Comparison of ENCODE assay signal across 8 cellular contexts in the genomic region with DNA sequence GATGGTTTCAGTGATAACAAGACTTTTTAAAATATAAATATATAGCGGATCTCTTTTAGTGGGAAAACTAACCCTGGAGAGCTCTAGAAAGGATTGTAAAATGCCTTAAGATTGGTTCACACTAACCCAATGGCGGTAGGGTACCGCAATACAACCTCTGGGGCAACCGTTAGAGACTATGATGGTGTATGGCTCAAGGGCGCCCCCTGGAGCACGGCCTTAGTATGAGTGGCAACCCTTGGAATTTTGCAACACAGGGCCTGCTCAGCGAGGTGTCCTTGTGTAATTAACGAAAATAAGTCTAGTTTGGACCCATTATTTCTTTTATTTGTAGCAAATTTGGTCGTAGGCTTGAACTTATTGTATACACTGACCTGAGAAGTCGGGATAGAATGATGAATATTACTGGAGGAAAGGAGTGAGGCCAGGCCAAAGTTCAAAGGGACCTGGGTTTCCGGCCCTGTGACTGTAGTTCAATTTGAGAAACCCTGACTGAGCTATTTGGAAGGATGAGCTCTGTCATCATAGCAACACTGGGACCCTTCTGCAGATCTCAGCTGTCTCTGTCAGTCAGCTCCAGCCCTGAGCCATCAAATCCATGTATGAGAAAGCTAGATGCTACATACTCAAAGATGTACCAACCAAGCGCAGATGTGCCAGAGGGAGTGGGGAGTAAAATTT. TPM values are rescaled to one million over a fixed set of nuclear protein-coding genes. Genes with fewer than 3 reads are reported as not detected.
DNase-seq lines count a peak whose midpoint lies in the region; ATAC-seq and TF ChIP-seq lines count a peak whose summit lies in the region.

No MANE protein-coding gene starts in this region.

- in situ Hi-C loops in astrocyte of the spinal cord (cut with HindIII; ENCODE audit: low sequenced_read_pairs), result no loop called here

- peak; percentile 58 for DNase-seq in DMS53 treated with DMSO at 0.1 percent for 48 hours (lab: John Stamatoyannopoulos, UW; ENCODE audit: unreplicated experiment)
- peak; percentile 41 for DNase-seq in HK-2 (ENCODE audit: unreplicated experiment)
- DNase-seq in T-helper 9 cell, result peak; percentile 92
- DNase-seq in astrocyte of the spinal cord (ENCODE audit: low read depth, low spot score), result peak; percentile 37
- DNase-seq in kidney epithelial cell (ENCODE audit: low read depth), result no peak
- peak; percentile 80 to 89 (median 83) for DNase-seq in stimulated activated CD4-positive, alpha-beta T cell treated with anti-CD3 and anti-CD28 coated beads, TNF-alpha, amount 100 ng/mL, for 24 hours (ENCODE audit: low read depth in 3 of 3)
- no peak for DNase-seq in 8988T

- TF ChIP-seq CTCF in astrocyte of the spinal cord (IDR thresholded peaks at IDR 0.05; ENCODE audit: low read depth, low read length) (peak; percentile 82), kidney epithelial cell (IDR thresholded peaks at IDR 0.05; ENCODE audit: insufficient read depth, low read length, poor library complexity, severe bottlenecking) (peak; percentile 81)

- H3K27me3 ChIP-seq in kidney epithelial cell (ENCODE audit: control insufficient read depth, insufficient read depth, low read length), result no peaks in the 10 kb centered on the region

- peak; percentile 68 for ATAC-seq in GM21360 (IDR thresholded peaks at IDR 0.05; ENCODE audit: unreplicated experiment)

- H3K36me3 ChIP-seq in kidney epithelial cell (ENCODE audit: control insufficient read depth, insufficient read depth, low read length), result no peaks in the 10 kb centered on the region

- H3K4me3 ChIP-seq in astrocyte of the spinal cord (ENCODE audit: low read depth, low read length) (no peak overlapping the region), kidney epithelial cell (ENCODE audit: low read depth, low read length) (no peak overlapping the region)

RNA-seq across cellular contexts. Expression of gene CAMK4, which starts 54.8 kb away (rescaled TPM):
- total RNA-seq in kidney epithelial cell, result 0.62 and 0.75 TPM in 2 replicates

Comparison
In these comparisons a context has a peak if more than half of its experiments do, and no peak if none do; other contexts are left out.
1. DNase-seq: peak in DMS53 treated with DMSO at 0.1 percent for 48 hours (single experiment), HK-2 (single experiment), T-helper 9 cell (single experiment), astrocyte of the spinal cord (single experiment) and stimulated activated CD4-positive, alpha-beta T cell treated with anti-CD3 and anti-CD28 coated beads, TNF-alpha, amount 100 ng/mL, for 24 hours (3 of 3); none in kidney epithelial cell (single experiment) and 8988T (single experiment).